Comparison of ENCODE assay signal across 9 cellular contexts in the genomic region with DNA sequence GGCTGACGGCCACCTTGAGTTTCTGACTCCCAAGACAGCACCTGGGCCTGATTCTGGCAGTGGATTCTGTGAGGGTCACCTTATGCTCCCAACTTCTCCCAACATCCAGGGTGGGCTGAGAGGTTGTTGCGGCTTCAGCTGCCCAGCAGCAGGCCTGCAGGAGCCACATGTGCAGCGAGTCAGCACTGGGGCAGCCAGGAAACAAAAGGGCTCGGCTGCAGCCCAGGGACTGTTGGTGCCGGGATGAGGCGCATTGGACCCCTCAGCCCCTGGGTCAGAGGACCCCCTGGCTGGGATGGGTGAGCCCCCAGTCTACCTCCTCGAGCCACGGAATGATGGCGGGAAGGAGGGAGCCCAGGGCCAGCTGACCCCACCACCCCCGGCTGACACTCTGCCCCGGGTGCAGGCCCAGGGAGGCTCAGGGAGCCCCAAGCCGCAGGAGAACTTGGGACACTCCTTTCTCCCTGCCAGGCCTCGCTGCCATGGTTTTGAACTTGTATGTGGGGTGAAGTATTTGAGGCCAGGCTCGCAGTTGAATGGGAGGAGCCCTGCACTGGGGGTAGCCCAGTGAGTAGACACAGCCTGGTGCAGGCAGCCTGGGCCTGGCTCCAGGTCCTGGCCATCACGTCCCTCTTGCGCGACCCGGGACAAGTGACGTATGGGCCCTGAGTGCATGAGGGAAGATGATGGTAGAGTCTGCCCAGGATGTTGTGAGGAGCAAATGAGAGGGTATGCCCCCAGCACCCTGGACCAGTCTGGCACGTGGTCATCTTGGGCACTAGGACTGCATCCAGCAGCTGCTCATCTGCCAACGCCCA. TPM values are rescaled to one million over a fixed set of nuclear protein-coding genes. Genes with fewer than 3 reads are reported as not detected.
A peak's percentile ranks its signal among the peaks of the same experiment; 100 is the strongest.
DNase-seq lines count a peak whose midpoint lies in the region; ATAC-seq, FAIRE-seq and TF ChIP-seq lines count a peak whose summit lies in the region.
"Not testable (repeated sequence)": the region's sequence is repeated elsewhere in the genome, so short reads cannot be mapped to it uniquely, and the experiment has no call there.
"Had no signal": no experiment of that assay in that cellular context is flagged by ENCODE, and none has a peak within 500 bp of the region (broad histone marks: within the 10 kb centered on the region; RNA-seq: fewer than 3 reads in every experiment).

No MANE protein-coding gene starts in this region.

- ATAC-seq in RWPE2 (ENCODE audit: low read depth); activated naive CD8-positive, alpha-beta T cell treated with anti-CD3 and anti-CD28 coated beads, Interleukin-2, amount 10 ng/mL, durations not matched to agents 7 days and 5 days (ENCODE audit: low read depth): not testable (repeated sequence)

- H2AK5ac ChIP-seq in H1 (ENCODE audit: low read depth, low read length); mesenchymal stem cell (ENCODE audit: low read length, severe bottlenecking): not testable (repeated sequence)

- TF ChIP-seq EP300 in H1 (IDR thresholded peaks at IDR 0.05; ENCODE audit: borderline replicate concordance in 1 of 2, low read depth in 2 of 2, low read length in 2 of 2), result not testable (repeated sequence)

- not testable (repeated sequence) for H2BK15ac ChIP-seq in H1 (ENCODE audit: low read length); mesenchymal stem cell (ENCODE audit: low read depth, poor library complexity, severe bottlenecking)

- H3K4ac ChIP-seq in H1 (replicated peaks; ENCODE audit: insufficient read length, low read depth, low read length); mesenchymal stem cell (ENCODE audit: low read depth in 1 of 2, low read length in 2 of 2): not testable (repeated sequence)

- WGBS in H1 (ENCODE audit: extremely low coverage in 1 of 2, insufficient coverage in 1 of 2, insufficient read length in 1 of 2, insufficient replicate concordance in 2 of 2, low coverage in 1 of 2, low lambda C conversion rate in 2 of 2, missing lambda C conversion rate in 1 of 2), 2 experiments, result 91% methylated on average over 19 of the region's 21 CpGs; no CpG with 5 or more reads in 1 of the 2 experiments
- WGBS in mesenchymal stem cell, result 85% methylated on average over 21 of the region's 21 CpGs
- WGBS in spleen, 5 donors, result 76 to 87% (median 85%) methylated on average over 17 to 21 of the region's 21 CpGs

- H3K23ac ChIP-seq in H1 (ENCODE audit: insufficient read length), result not testable (repeated sequence)
- peak overlapping the region in 1 of 2 experiments; percentile 80 for H3K23ac ChIP-seq in mesenchymal stem cell (ENCODE audit: low read length in 2 of 2)

- CTCF ChIA-PET in H1 (lab: Charles Lee; ENCODE audit: partially characterized antibody), result not testable (repeated sequence)

- not testable (repeated sequence) for TF ChIP-seq POLR2A in H1 (IDR thresholded peaks at IDR 0.05; ENCODE audit: control extremely low read depth in 1 of 2, low read depth in 2 of 2, low read length in 2 of 2); spleen (IDR thresholded peaks at IDR 0.05)

- not testable (repeated sequence) for H2BK20ac ChIP-seq in H1 (ENCODE audit: low read length)

- H3K36me3 Mint-ChIP-seq in activated naive CD8-positive, alpha-beta T cell treated with anti-CD3 and anti-CD28 coated beads, Interleukin-2, amount 10 ng/mL, durations not matched to agents 7 days and 5 days, result not testable (repeated sequence)

- not testable (repeated sequence) for H2BK5ac ChIP-seq in H1 (ENCODE audit: low read depth, low read length); mesenchymal stem cell (ENCODE audit: low read depth, low read length, poor library complexity, severe bottlenecking)

- not testable (repeated sequence) for H2BK120ac ChIP-seq in H1 (replicated peaks; ENCODE audit: low read depth, low read length); mesenchymal stem cell (ENCODE audit: low read depth, low read length)

- DNase-seq in H7, result peak; percentile 24
- peak; percentile 63 for DNase-seq in RWPE2 (ENCODE audit: low spot score)
- DNase-seq in activated naive CD8-positive, alpha-beta T cell treated with anti-CD3 and anti-CD28 coated beads, Interleukin-2, amount 10 ng/mL, durations not matched to agents 7 days and 5 days, result peak; percentile 12
- not testable (repeated sequence) for DNase-seq in H1 (ENCODE audit: low read depth in 1 of 2, low spot score in 2 of 2); mesenchymal stem cell
- DNase-seq in cardiac septum (ENCODE audit: low spot score), result peak; percentile 39
- DNase-seq in posterior vena cava (ENCODE audit: low spot score), result peak; percentile 64
- peak; percentile 64 for DNase-seq in spleen

- not testable (repeated sequence) for H3K9ac ChIP-seq in H1 (replicated peaks in 1 of 4; ENCODE audit: extremely low read depth in 1 of 4, low read depth in 3 of 4, low read length in 3 of 4); mesenchymal stem cell (ENCODE audit: low read length)

- H2BK12ac ChIP-seq in H1 (ENCODE audit: low read depth, low read length), result not testable (repeated sequence)
- peak overlapping the region in 1 of 2 experiments; percentile 72 for H2BK12ac ChIP-seq in mesenchymal stem cell (ENCODE audit: low read length in 2 of 2)

- not testable (repeated sequence) for H3K27me3 ChIP-seq in H7 (ENCODE audit: control insufficient read depth, insufficient read depth, low read length); RWPE2 (ENCODE audit: insufficient read depth, poor library complexity, severe bottlenecking); H1 (replicated peaks in 1 of 4; ENCODE audit: control insufficient read depth in 3 of 4, extremely low read depth in 1 of 4, insufficient read depth in 3 of 4, low read length in 3 of 4); spleen (replicated peaks in 1 of 7)
- peaks cover 8 to 26% of the 10 kb centered on the region in 2 experiments for H3K27me3 ChIP-seq in mesenchymal stem cell (ENCODE audit: control insufficient read depth in 1 of 2, insufficient read depth in 1 of 2, low read length in 2 of 2)

- intact Hi-C loops in cardiac septum (cut with DNase I); posterior vena cava (cut with DNase I); spleen (cut with DNase I; ENCODE audit: low total_unique reads): not testable (repeated sequence)

- H3K27ac Mint-ChIP-seq in activated naive CD8-positive, alpha-beta T cell treated with anti-CD3 and anti-CD28 coated beads, Interleukin-2, amount 10 ng/mL, durations not matched to agents 7 days and 5 days, result not testable (repeated sequence)

- not testable (repeated sequence) for H3K4me3 ChIP-seq in H7 (ENCODE audit: insufficient read depth, low read depth, low read length); RWPE2 (ENCODE audit: severe bottlenecking); H1 (ENCODE audit: extremely low read depth in 1 of 4, insufficient read depth in 2 of 4, low read depth in 3 of 4, low read length in 4 of 4); mesenchymal stem cell (ENCODE audit: insufficient read depth in 1 of 2, low read depth in 1 of 2, low read length in 2 of 2); spleen

- H3K14ac ChIP-seq in H1 (ENCODE audit: insufficient read length), result not testable (repeated sequence)
- H3K14ac ChIP-seq in mesenchymal stem cell (ENCODE audit: low read length in 2 of 2), result peak overlapping the region in 1 of 2 experiments; percentile 93

- H3K36me3 ChIP-seq in H7 (replicated peaks; ENCODE audit: control insufficient read depth, insufficient read depth, low read length); RWPE2 (ENCODE audit: low read depth); H1 (ENCODE audit: control insufficient read depth in 2 of 4, insufficient read depth in 4 of 4, low read length in 3 of 4); mesenchymal stem cell (ENCODE audit: control insufficient read depth in 1 of 2, insufficient read depth in 2 of 2, low read depth in 1 of 2, low read length in 2 of 2); spleen: not testable (repeated sequence)

- not testable (repeated sequence) for H3K4me2 ChIP-seq in H1 (ENCODE audit: insufficient read depth in 1 of 2, low read depth in 2 of 2, low read length in 2 of 2); mesenchymal stem cell (ENCODE audit: low read length, poor library complexity, severe bottlenecking)

- not testable (repeated sequence) for H3K4me3 Mint-ChIP-seq in activated naive CD8-positive, alpha-beta T cell treated with anti-CD3 and anti-CD28 coated beads, Interleukin-2, amount 10 ng/mL, durations not matched to agents 7 days and 5 days

- H3K4me1 ChIP-seq in RWPE2 (ENCODE audit: insufficient read depth, poor library complexity, severe bottlenecking); H1 (replicated peaks in 1 of 4; ENCODE audit: control insufficient read depth in 3 of 4, insufficient read depth in 4 of 4, low read length in 3 of 4); mesenchymal stem cell (ENCODE audit: control insufficient read depth, insufficient read depth, low read depth, low read length); spleen: not testable (repeated sequence)

- H4K20me1 ChIP-seq in H1 (replicated peaks in 1 of 2; ENCODE audit: control insufficient read depth in 1 of 2, insufficient read depth in 2 of 2, low read length in 2 of 2), result not testable (repeated sequence)

- H3K27me3 Mint-ChIP-seq in activated naive CD8-positive, alpha-beta T cell treated with anti-CD3 and anti-CD28 coated beads, Interleukin-2, amount 10 ng/mL, durations not matched to agents 7 days and 5 days, result not testable (repeated sequence)

- TF ChIP-seq RAD21 in H1 (IDR thresholded peaks at IDR 0.05 in 1 of 2, conservative IDR thresholded peaks at IDR 0.05 in 1 of 2; ENCODE audit: low read depth in 2 of 2, low read length in 2 of 2), result not testable (repeated sequence)

- not testable (repeated sequence) for H3K9me3 Mint-ChIP-seq in activated naive CD8-positive, alpha-beta T cell treated with anti-CD3 and anti-CD28 coated beads, Interleukin-2, amount 10 ng/mL, durations not matched to agents 7 days and 5 days

- H3K79me1 ChIP-seq in H1 (ENCODE audit: low read depth, low read length); mesenchymal stem cell (replicated peaks; ENCODE audit: low read length, poor library complexity, severe bottlenecking): not testable (repeated sequence)

- H4K5ac ChIP-seq in H1 (ENCODE audit: insufficient read length, low read depth, low read length), result not testable (repeated sequence)

- not testable (repeated sequence) for H3K56ac ChIP-seq in H1 (replicated peaks; ENCODE audit: insufficient read length, low read depth, low read length)

- not testable (repeated sequence) for H2AFZ ChIP-seq in H1 (ENCODE audit: low read length); mesenchymal stem cell (ENCODE audit: low read depth, low read length)

- not testable (repeated sequence) for TF ChIP-seq CTCF in RWPE2 (IDR thresholded peaks at IDR 0.05; ENCODE audit: poor library complexity, severe bottlenecking); H1 (IDR thresholded peaks at IDR 0.05; ENCODE audit: control extremely low read depth in 1 of 3, insufficient read depth in 1 of 3, low read depth in 1 of 3, low read length in 3 of 3); spleen (IDR thresholded peaks at IDR 0.05 in 8 of 11, conservative IDR thresholded peaks at IDR 0.05 in 3 of 11)

- H3K9me3 ChIP-seq in RWPE2 (ENCODE audit: severe bottlenecking); H1 (ENCODE audit: insufficient read depth in 2 of 2, low read depth in 1 of 2, low read length in 1 of 2); mesenchymal stem cell (ENCODE audit: control insufficient read depth, low read length): not testable (repeated sequence)
- H3K9me3 ChIP-seq in spleen, result peaks cover 0 to 13% (median 0%) of the 10 kb centered on the region in 8 donors

- not testable (repeated sequence) for FAIRE-seq in H1 (lab: Jason Lieb, UNC)

- not testable (repeated sequence) for H3K27ac ChIP-seq in RWPE2 (ENCODE audit: poor library complexity, severe bottlenecking); H1 (ENCODE audit: low read depth, low read length); mesenchymal stem cell (ENCODE audit: low read length, poor library complexity, severe bottlenecking); spleen

- H4K8ac ChIP-seq in H1 (ENCODE audit: extremely low read depth, insufficient read depth, low read length) (peak overlapping the region; percentile 3; the same call in 1 of the 2 replicates), mesenchymal stem cell (ENCODE audit: low read length) (peak overlapping the region; percentile 42)

- not testable (repeated sequence) for H4K91ac ChIP-seq in H1 (replicated peaks; ENCODE audit: insufficient read length, low read length)
- H4K91ac ChIP-seq in mesenchymal stem cell (ENCODE audit: low read length), result peak overlapping the region; percentile 5

- not testable (repeated sequence) for H3K18ac ChIP-seq in H1 (ENCODE audit: extremely low read depth, low read length)
- H3K18ac ChIP-seq in mesenchymal stem cell (ENCODE audit: low read depth in 1 of 2, low read length in 2 of 2), result peak overlapping the region in 1 of 2 experiments; percentile 40

- H3K79me2 ChIP-seq in H1 (ENCODE audit: control insufficient read depth in 1 of 2, insufficient read depth in 2 of 2, low read length in 2 of 2), result not testable (repeated sequence)

- H3K23me2 ChIP-seq in H1 (ENCODE audit: low read depth, low read length), result not testable (repeated sequence)

- not testable (repeated sequence) for H3K4me1 Mint-ChIP-seq in activated naive CD8-positive, alpha-beta T cell treated with anti-CD3 and anti-CD28 coated beads, Interleukin-2, amount 10 ng/mL, durations not matched to agents 7 days and 5 days

- POLR2A ChIA-PET in activated naive CD8-positive, alpha-beta T cell treated with anti-CD3 and anti-CD28 coated beads, Interleukin-2, amount 10 ng/mL, durations not matched to agents 7 days and 5 days (lab: Charles Lee); H1 (lab: Charles Lee; ENCODE audit: partially characterized antibody): not testable (repeated sequence)

RNA-seq across cellular contexts. Expression of gene GOLGA6L10, which starts 35.1 kb away (rescaled TPM):
- total RNA-seq in H7 (2014; rRNA removed; shearing (Covaris generic)), result 0.59 and 0.85 TPM in 2 replicates
- 1 to 10 TPM; 4.2 TPM for total RNA-seq in activated naive CD8-positive, alpha-beta T cell treated with anti-CD3 and anti-CD28 coated beads, Interleukin-2, amount 10 ng/mL, durations not matched to agents 7 days and 5 days
- total RNA-seq in H1 (2021; fragmentation: NEBNext Ultra II Directional; extraction: Animal tissue kit (Norgen Biotek cat#: 25700)), result 3.7 and 4.0 TPM in 2 replicates
- polyA plus RNA-seq in H1 (2011; rRNA removed) (0.91 and 1.3 TPM in 2 replicates), spleen (1 to 10 TPM in 2 of 3 donors, under 1 TPM in 1; 0.85 to 1.7 (median 1.1) TPM)
- polyA plus RNA-seq in H1 (2011; cell fraction: cytosol; rRNA removed), result 3.0 TPM
- polyA plus RNA-seq in H1 (2011; cell fraction: nucleus; rRNA removed), result 5.9 TPM
- 3.4 to 5.3 TPM (median 4.0 TPM) in 4 replicates for polyA plus RNA-seq in H1 (2012, experiment 1 of 2)
- polyA plus RNA-seq in H1 (2012, experiment 2 of 2), result 0.07 TPM
- polyA plus RNA-seq in H1 (2013, experiment 1 of 2), result 0.89 TPM
- 0.87 TPM for polyA plus RNA-seq in H1 (2013, experiment 2 of 2)
- 0.28 and 0.85 TPM in 2 replicates for polyA minus RNA-seq in H1 (2011; rRNA and poly(A)+ RNA removed)
- 1.5 TPM for polyA minus RNA-seq in H1 (2011; cell fraction: cytosol; rRNA and poly(A)+ RNA removed)
- 4.3 TPM for polyA minus RNA-seq in H1 (2011; cell fraction: nucleus; rRNA and poly(A)+ RNA removed)
- total RNA-seq in cardiac septum (0.86 TPM), posterior vena cava (1 to 10 TPM in 1 of 2 donors, under 1 TPM in 1; 0.48 to 1.5 TPM), spleen (1 to 10 TPM in 6 of 7 donors, under 1 TPM in 1; 0.98 to 2.3 (median 1.5) TPM)
- polyA plus RNA-seq in mesenchymal stem cell (2013, experiment 1 of 2), result 0.33 TPM
- polyA plus RNA-seq in mesenchymal stem cell (2013, experiment 2 of 2), result 0.36 TPM

RNA-seq across cellular contexts. Expression of gene SAXO2, which starts 51.5 kb away (rescaled TPM):
- total RNA-seq in H7 (2014; rRNA removed; shearing (Covaris generic)), result 1.1 and 8.6 TPM in 2 replicates
- 1 to 10 TPM; 1.3 to 1.6 TPM for total RNA-seq in activated naive CD8-positive, alpha-beta T cell treated with anti-CD3 and anti-CD28 coated beads, Interleukin-2, amount 10 ng/mL, durations not matched to agents 7 days and 5 days
- 3.1 and 3.8 TPM in 2 replicates for total RNA-seq in H1 (2021; fragmentation: NEBNext Ultra II Directional; extraction: Animal tissue kit (Norgen Biotek cat#: 25700))
- polyA plus RNA-seq in H1 (2011; rRNA removed), result 1.9 and 3.1 TPM in 2 replicates
- polyA plus RNA-seq in H1 (2011; cell fraction: cytosol; rRNA removed), result 2.5 TPM
- 2.7 TPM for polyA plus RNA-seq in H1 (2011; cell fraction: nucleus; rRNA removed)
- 1.3 to 3.9 TPM (median 2.1 TPM) in 4 replicates for polyA plus RNA-seq in H1 (2012, experiment 1 of 2)
- polyA plus RNA-seq in H1 (2012, experiment 2 of 2), result 2.3 TPM
- 3.6 TPM for polyA plus RNA-seq in H1 (2013, experiment 1 of 2)
- 2.3 TPM for polyA plus RNA-seq in H1 (2013, experiment 2 of 2)
- 0.22 and 0.29 TPM in 2 replicates for polyA minus RNA-seq in H1 (2011; rRNA and poly(A)+ RNA removed)
- polyA minus RNA-seq in H1 (2011; cell fraction: cytosol; rRNA and poly(A)+ RNA removed), result not detected
- polyA minus RNA-seq in H1 (2011; cell fraction: nucleus; rRNA and poly(A)+ RNA removed), result not detected
- total RNA-seq in cardiac septum, result 3.3 TPM
- polyA plus RNA-seq in mesenchymal stem cell (2013, experiment 1 of 2), result 0.36 TPM
- polyA plus RNA-seq in mesenchymal stem cell (2013, experiment 2 of 2), result 0.34 TPM
- 1 to 10 TPM; 2.1 to 5.8 TPM for total RNA-seq in posterior vena cava
- 10 to 100 TPM in 1 of 7 donors, 1 to 10 TPM in 4, under 1 TPM in 1, not detected in 1; 0.23 to 12.0 (median 2.2) TPM for total RNA-seq in spleen
- polyA plus RNA-seq in spleen, result 1 to 10 TPM in 2 of 3 donors, under 1 TPM in 1; 0.58 to 7.8 (median 1.4) TPM
- total RNA-seq: CD4-positive, CD25-positive, alpha-beta regulatory T cell had no signal

RNA-seq across cellular contexts. Expression of gene EFL1, which starts 51.6 kb away (rescaled TPM):
- total RNA-seq in H7 (2014; rRNA removed; shearing (Covaris generic)), result 21.4 and 24.2 TPM in 2 replicates
- 10 to 100 TPM; 24.2 to 26.4 TPM for total RNA-seq in activated naive CD8-positive, alpha-beta T cell treated with anti-CD3 and anti-CD28 coated beads, Interleukin-2, amount 10 ng/mL, durations not matched to agents 7 days and 5 days
- total RNA-seq in H1 (2021; fragmentation: NEBNext Ultra II Directional; extraction: Animal tissue kit (Norgen Biotek cat#: 25700)), result 31.5 and 32.8 TPM in 2 replicates
- 8.8 and 10.8 TPM in 2 replicates for polyA plus RNA-seq in H1 (2011; rRNA removed)
- polyA plus RNA-seq in H1 (2011; cell fraction: cytosol; rRNA removed), result 18.0 TPM
- 15.3 TPM for polyA plus RNA-seq in H1 (2011; cell fraction: nucleus; rRNA removed)
- polyA plus RNA-seq in H1 (2012, experiment 1 of 2), result 20.3 to 30.7 TPM (median 24.2 TPM) in 4 replicates
- 1.9 TPM for polyA plus RNA-seq in H1 (2012, experiment 2 of 2)
- 16.4 TPM for polyA plus RNA-seq in H1 (2013, experiment 1 of 2)
- 17.5 TPM for polyA plus RNA-seq in H1 (2013, experiment 2 of 2)
- 33.1 and 45.0 TPM in 2 replicates for polyA minus RNA-seq in H1 (2011; rRNA and poly(A)+ RNA removed)
- polyA minus RNA-seq in H1 (2011; cell fraction: cytosol; rRNA and poly(A)+ RNA removed), result 31.2 TPM
- 49.1 TPM for polyA minus RNA-seq in H1 (2011; cell fraction: nucleus; rRNA and poly(A)+ RNA removed)
- total RNA-seq in cardiac septum, result 10.3 TPM
- polyA plus RNA-seq in mesenchymal stem cell (2013, experiment 1 of 2), result 7.4 TPM
- 9.6 TPM for polyA plus RNA-seq in mesenchymal stem cell (2013, experiment 2 of 2)
- total RNA-seq in posterior vena cava, result 10 to 100 TPM in 1 of 2 donors, 1 to 10 TPM in 1; 9.1 to 17.4 TPM
- total RNA-seq in spleen, result 10 to 100 TPM; 15.7 to 21.9 (median 19.0) TPM
- 1 to 10 TPM; 3.1 to 5.4 (median 4.8) TPM for polyA plus RNA-seq in spleen
